In genomic region chr19:48630289-48631036, GRCh38 we compare ENCODE assay signal across 1 cellular context.
TF ChIP-seq lines count a peak whose summit lies in the region.

No MANE protein-coding gene starts in this region.

TF ChIP-seq in HepG2, 621 proteins besides CTCF, POLR2A, EP300 and RAD21:
- TF ChIP-seq ZNF605 (CRISPR knock-in tag; IDR thresholded peaks at IDR 0.05) (no peak), PHF20 (CRISPR knock-in tag; IDR thresholded peaks at IDR 0.05) (no peak), AGO1 (IDR thresholded peaks at IDR 0.05; ENCODE audit: low read depth, low read length, poor library complexity, severe bottlenecking) (peak; percentile 62), CBX2 (IDR thresholded peaks at IDR 0.05; ENCODE audit: low read depth, low read length) (no peak), CBX2 (CRISPR knock-in tag; IDR thresholded peaks at IDR 0.05; ENCODE audit: low read depth) (no peak), RBFOX2 (IDR thresholded peaks at IDR 0.05; ENCODE audit: low read depth, low read length) (peak; percentile 44; the same call in 1 of the 2 replicates), ZNF441 (CRISPR knock-in tag; IDR thresholded peaks at IDR 0.05; ENCODE audit: borderline replicate concordance) (no peak), KAT7 (CRISPR knock-in tag; IDR thresholded peaks at IDR 0.05; ENCODE audit: borderline replicate concordance) (no peak), ZFP41 (CRISPR knock-in tag; IDR thresholded peaks at IDR 0.05; ENCODE audit: borderline replicate concordance) (no peak), KDM4B (CRISPR knock-in tag; IDR thresholded peaks at IDR 0.05) (no peak), ZNF136 (CRISPR knock-in tag; IDR thresholded peaks at IDR 0.05; ENCODE audit: low read depth) (no peak), SRSF4 (IDR thresholded peaks at IDR 0.05; ENCODE audit: low read depth, low read length, poor library complexity, severe bottlenecking) (no peak), AGO2 (optimal IDR thresholded peaks at IDR 0.05; ENCODE audit: low read depth, low read length) (peak; percentile 62), ZBTB33 (CRISPR knock-in tag; IDR thresholded peaks at IDR 0.05) (no peak), ZNF317 (CRISPR knock-in tag; IDR thresholded peaks at IDR 0.05) (no peak), NAIF1 (CRISPR knock-in tag; IDR thresholded peaks at IDR 0.05; ENCODE audit: borderline replicate concordance) (no peak)
- TF ChIP-seq, protein P1, sequence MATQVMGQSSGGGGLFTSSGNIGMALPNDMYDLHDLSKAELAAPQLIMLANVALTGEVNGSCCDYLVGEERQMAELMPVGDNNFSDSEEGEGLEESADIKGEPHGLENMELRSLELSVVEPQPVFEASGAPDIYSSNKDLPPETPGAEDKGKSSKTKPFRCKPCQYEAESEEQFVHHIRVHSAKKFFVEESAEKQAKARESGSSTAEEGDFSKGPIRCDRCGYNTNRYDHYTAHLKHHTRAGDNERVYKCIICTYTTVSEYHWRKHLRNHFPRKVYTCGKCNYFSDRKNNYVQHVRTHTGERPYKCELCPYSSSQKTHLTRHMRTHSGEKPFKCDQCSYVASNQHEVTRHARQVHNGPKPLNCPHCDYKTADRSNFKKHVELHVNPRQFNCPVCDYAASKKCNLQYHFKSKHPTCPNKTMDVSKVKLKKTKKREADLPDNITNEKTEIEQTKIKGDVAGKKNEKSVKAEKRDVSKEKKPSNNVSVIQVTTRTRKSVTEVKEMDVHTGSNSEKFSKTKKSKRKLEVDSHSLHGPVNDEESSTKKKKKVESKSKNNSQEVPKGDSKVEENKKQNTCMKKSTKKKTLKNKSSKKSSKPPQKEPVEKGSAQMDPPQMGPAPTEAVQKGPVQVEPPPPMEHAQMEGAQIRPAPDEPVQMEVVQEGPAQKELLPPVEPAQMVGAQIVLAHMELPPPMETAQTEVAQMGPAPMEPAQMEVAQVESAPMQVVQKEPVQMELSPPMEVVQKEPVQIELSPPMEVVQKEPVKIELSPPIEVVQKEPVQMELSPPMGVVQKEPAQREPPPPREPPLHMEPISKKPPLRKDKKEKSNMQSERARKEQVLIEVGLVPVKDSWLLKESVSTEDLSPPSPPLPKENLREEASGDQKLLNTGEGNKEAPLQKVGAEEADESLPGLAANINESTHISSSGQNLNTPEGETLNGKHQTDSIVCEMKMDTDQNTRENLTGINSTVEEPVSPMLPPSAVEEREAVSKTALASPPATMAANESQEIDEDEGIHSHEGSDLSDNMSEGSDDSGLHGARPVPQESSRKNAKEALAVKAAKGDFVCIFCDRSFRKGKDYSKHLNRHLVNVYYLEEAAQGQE (IDR thresholded peaks at IDR 0.05; ENCODE audit: borderline replicate concordance in 1 of 2, low read depth in 1 of 2, low read length in 2 of 2): no peak
